1 cellular context compared by ENCODE assay signal in the genomic region with DNA sequence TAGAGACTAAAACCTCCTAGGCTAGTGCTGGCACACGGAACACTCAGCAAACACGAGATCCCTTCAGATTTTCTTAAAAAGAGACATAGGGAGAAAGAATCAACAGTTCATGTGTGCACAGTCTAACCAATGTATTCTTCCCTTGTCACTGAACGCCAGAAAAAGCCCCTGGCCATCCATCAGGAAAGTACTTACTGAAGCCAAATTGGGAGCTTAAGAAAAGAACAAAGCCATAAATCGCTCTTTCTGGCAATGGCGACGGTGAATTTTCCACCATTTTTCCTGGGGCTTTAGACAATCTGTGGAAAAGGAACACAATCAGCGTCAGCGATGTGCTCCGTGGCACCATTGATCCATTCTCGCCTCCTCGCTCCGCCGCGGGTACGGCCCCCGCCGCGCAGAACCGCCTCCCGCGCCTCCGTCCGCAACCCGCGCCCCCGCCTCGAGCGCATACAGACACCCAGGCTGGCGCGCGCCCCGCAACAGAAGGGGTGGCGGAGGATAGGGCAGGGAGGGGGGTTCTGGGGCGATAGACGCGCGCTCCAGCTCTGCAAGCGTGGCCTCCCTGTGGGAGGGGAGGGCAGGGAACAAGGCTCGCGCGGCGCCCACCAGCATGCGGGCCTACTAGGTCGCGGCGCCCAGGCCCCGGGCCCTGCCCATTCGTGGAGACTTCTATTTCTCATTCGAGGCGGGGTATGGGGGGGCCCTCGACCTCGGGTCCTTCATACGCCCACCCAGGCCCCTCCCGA.
TF ChIP-seq lines count a peak whose summit lies in the region.

No MANE protein-coding gene starts in this region.

TF ChIP-seq in HepG2, 621 proteins besides CTCF, POLR2A, EP300 and RAD21 (continued from another document and continues in another):
- TF ChIP-seq, protein P1, sequence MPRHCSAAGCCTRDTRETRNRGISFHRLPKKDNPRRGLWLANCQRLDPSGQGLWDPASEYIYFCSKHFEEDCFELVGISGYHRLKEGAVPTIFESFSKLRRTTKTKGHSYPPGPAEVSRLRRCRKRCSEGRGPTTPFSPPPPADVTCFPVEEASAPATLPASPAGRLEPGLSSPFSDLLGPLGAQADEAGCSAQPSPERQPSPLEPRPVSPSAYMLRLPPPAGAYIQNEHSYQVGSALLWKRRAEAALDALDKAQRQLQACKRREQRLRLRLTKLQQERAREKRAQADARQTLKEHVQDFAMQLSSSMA (CRISPR knock-in tag; IDR thresholded peaks at IDR 0.05), result no peak
- TF ChIP-seq GATAD2A (CRISPR knock-in tag; IDR thresholded peaks at IDR 0.05) (peak; percentile 23; the same call in 1 of the 2 replicates), ASH2L (IDR thresholded peaks at IDR 0.05; ENCODE audit: insufficient read length, low read depth, low read length) (peak; percentile 81), DMAP1 (CRISPR knock-in tag; IDR thresholded peaks at IDR 0.05) (peak; percentile 65; the same call in 1 of the 2 replicates), NFYC (CRISPR knock-in tag; IDR thresholded peaks at IDR 0.05) (peak; percentile 28; the same call in 1 of the 2 replicates), CAMTA2 (CRISPR knock-in tag; IDR thresholded peaks at IDR 0.05; ENCODE audit: borderline replicate concordance) (peak; percentile 48; the same call in 1 of the 2 replicates), ZNF746 (CRISPR knock-in tag; IDR thresholded peaks at IDR 0.05) (peak; percentile 77; the same call in 1 of the 2 replicates), KAT7 (CRISPR knock-in tag; IDR thresholded peaks at IDR 0.05; ENCODE audit: borderline replicate concordance) (peak; percentile 33; the same call in 1 of the 2 replicates), ZNF12 (CRISPR knock-in tag; IDR thresholded peaks at IDR 0.05) (no peak), ZNF761 (CRISPR knock-in tag; conservative IDR thresholded peaks at IDR 0.05) (no peak), ZNF572 (CRISPR knock-in tag; IDR thresholded peaks at IDR 0.05) (no peak), HDAC1 (CRISPR knock-in tag; IDR thresholded peaks at IDR 0.05) (peak; percentile 74; the same call in 1 of the 2 replicates), RBM22 (optimal IDR thresholded peaks at IDR 0.05; ENCODE audit: low read length) (peak; percentile 55), SUZ12 (IDR thresholded peaks at IDR 0.05; ENCODE audit: low read depth, low read length) (no peak), BORCS8-MEF2B (CRISPR knock-in tag; IDR thresholded peaks at IDR 0.05) (peak; percentile 68), MTF2 (CRISPR knock-in tag; IDR thresholded peaks at IDR 0.05; ENCODE audit: borderline replicate concordance) (no peak), SMARCE1 (IDR thresholded peaks at IDR 0.05; ENCODE audit: borderline replicate concordance) (no peak), RXRA (CRISPR knock-in tag; IDR thresholded peaks at IDR 0.05) (peak; percentile 75; the same call in 1 of the 2 replicates), MAZ (IDR thresholded peaks at IDR 0.05; ENCODE audit: borderline replicate concordance, low read depth, low read length) (no peak), MAZ (CRISPR knock-in tag; IDR thresholded peaks at IDR 0.05; ENCODE audit: low read depth) (no peak), ATF1 (CRISPR knock-in tag; IDR thresholded peaks at IDR 0.05) (no peak), KDM2A (CRISPR knock-in tag; IDR thresholded peaks at IDR 0.05; ENCODE audit: borderline replicate concordance, low read depth) (peak; percentile 89; the same call in 1 of the 2 replicates), ARHGAP35 (CRISPR knock-in tag; IDR thresholded peaks at IDR 0.05; ENCODE audit: borderline replicate concordance) (0 out of 2 replicates have a peak, but pooled peaks have one; percentile 67), ZSCAN9 (CRISPR knock-in tag; IDR thresholded peaks at IDR 0.05; ENCODE audit: borderline replicate concordance) (no peak), PCBP1 (IDR thresholded peaks at IDR 0.05; ENCODE audit: borderline replicate concordance, low read depth, low read length) (0 out of 2 replicates have a peak, but pooled peaks have one; percentile 41), NPAS2 (CRISPR knock-in tag; IDR thresholded peaks at IDR 0.05; ENCODE audit: borderline replicate concordance) (no peak), ZNF136 (CRISPR knock-in tag; IDR thresholded peaks at IDR 0.05; ENCODE audit: low read depth) (no peak), MAF1 (CRISPR knock-in tag; IDR thresholded peaks at IDR 0.05; ENCODE audit: borderline replicate concordance) (peak; percentile 88), NONO (IDR thresholded peaks at IDR 0.05) (no peak), NONO (CRISPR knock-in tag; conservative IDR thresholded peaks at IDR 0.05) (peak; percentile 82; the same call in 1 of the 2 replicates), RCOR2 (CRISPR knock-in tag; IDR thresholded peaks at IDR 0.05) (0 out of 2 replicates have a peak, but pooled peaks have one; percentile 39), SIN3A (IDR thresholded peaks at IDR 0.05; ENCODE audit: borderline replicate concordance, low read depth, low read length) (peak; percentile 53; the same call in 1 of the 2 replicates), ATF7-NPFF (CRISPR knock-in tag; IDR thresholded peaks at IDR 0.05; ENCODE audit: low read depth) (peak; percentile 81; the same call in 1 of the 2 replicates), HDAC2 (CRISPR knock-in tag; IDR thresholded peaks at IDR 0.05) (peak; percentile 24; the same call in 1 of the 2 replicates)
- TF ChIP-seq, protein P2, sequence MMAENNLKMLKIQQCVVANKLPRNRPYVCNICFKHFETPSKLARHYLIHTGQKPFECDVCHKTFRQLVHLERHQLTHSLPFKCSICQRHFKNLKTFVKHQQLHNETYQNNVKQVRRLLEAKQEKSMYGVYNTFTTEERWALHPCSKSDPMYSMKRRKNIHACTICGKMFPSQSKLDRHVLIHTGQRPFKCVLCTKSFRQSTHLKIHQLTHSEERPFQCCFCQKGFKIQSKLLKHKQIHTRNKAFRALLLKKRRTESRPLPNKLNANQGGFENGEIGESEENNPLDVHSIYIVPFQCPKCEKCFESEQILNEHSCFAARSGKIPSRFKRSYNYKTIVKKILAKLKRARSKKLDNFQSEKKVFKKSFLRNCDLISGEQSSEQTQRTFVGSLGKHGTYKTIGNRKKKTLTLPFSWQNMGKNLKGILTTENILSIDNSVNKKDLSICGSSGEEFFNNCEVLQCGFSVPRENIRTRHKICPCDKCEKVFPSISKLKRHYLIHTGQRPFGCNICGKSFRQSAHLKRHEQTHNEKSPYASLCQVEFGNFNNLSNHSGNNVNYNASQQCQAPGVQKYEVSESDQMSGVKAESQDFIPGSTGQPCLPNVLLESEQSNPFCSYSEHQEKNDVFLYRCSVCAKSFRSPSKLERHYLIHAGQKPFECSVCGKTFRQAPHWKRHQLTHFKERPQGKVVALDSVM (CRISPR knock-in tag; IDR thresholded peaks at IDR 0.05), result peak; percentile 67; the same call in 1 of the 2 replicates
- TF ChIP-seq, protein P3, sequence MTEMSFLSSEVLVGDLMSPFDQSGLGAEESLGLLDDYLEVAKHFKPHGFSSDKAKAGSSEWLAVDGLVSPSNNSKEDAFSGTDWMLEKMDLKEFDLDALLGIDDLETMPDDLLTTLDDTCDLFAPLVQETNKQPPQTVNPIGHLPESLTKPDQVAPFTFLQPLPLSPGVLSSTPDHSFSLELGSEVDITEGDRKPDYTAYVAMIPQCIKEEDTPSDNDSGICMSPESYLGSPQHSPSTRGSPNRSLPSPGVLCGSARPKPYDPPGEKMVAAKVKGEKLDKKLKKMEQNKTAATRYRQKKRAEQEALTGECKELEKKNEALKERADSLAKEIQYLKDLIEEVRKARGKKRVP (CRISPR knock-in tag; IDR thresholded peaks at IDR 0.05), result no peak; a peak in 1 of 4 replicates
- TF ChIP-seq, protein P4, sequence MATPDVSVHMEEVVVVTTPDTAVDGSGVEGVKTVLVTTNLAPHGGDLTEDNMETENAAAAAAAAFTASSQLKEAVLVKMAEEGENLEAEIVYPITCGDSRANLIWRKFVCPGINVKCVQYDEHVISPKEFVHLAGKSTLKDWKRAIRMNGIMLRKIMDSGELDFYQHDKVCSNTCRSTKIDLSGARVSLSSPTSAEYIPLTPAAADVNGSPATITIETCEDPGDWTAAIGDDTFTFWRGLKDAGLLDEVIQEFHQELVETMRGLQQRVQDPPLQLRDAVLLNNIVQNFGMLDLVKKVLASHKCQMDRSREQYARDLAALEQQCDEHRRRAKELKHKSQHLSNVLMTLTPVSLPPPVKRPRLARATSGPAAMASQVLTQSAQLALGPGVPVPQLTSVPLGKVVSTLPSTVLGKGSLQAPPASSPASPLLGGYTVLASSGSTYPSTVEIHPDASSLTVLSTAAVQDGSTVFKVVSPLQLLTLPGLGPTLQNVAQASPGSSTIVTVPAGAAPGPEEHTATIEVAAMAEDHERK (CRISPR knock-in tag; IDR thresholded peaks at IDR 0.05; ENCODE audit: low read depth), result no peak
- TF ChIP-seq, protein P5, sequence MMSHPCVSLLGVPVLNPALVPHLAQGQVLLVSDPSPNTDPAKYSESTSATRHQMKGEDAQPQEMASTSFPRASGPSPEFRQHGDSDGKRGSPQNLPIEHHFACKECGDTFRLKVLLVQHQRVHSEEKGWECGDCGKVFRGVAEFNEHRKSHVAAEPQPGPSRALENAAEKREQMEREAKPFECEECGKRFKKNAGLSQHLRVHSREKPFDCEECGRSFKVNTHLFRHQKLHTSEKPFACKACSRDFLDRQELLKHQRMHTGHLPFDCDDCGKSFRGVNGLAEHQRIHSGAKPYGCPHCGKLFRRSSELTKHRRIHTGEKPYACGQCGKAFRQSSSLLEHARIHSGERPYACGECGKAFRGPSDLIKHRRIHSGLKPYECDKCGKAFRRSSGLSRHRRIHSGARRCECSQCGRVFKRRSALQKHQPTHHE (CRISPR knock-in tag; IDR thresholded peaks at IDR 0.05; ENCODE audit: borderline replicate concordance), result peak; percentile 79; the same call in 1 of the 2 replicates
- TF ChIP-seq, protein P6, sequence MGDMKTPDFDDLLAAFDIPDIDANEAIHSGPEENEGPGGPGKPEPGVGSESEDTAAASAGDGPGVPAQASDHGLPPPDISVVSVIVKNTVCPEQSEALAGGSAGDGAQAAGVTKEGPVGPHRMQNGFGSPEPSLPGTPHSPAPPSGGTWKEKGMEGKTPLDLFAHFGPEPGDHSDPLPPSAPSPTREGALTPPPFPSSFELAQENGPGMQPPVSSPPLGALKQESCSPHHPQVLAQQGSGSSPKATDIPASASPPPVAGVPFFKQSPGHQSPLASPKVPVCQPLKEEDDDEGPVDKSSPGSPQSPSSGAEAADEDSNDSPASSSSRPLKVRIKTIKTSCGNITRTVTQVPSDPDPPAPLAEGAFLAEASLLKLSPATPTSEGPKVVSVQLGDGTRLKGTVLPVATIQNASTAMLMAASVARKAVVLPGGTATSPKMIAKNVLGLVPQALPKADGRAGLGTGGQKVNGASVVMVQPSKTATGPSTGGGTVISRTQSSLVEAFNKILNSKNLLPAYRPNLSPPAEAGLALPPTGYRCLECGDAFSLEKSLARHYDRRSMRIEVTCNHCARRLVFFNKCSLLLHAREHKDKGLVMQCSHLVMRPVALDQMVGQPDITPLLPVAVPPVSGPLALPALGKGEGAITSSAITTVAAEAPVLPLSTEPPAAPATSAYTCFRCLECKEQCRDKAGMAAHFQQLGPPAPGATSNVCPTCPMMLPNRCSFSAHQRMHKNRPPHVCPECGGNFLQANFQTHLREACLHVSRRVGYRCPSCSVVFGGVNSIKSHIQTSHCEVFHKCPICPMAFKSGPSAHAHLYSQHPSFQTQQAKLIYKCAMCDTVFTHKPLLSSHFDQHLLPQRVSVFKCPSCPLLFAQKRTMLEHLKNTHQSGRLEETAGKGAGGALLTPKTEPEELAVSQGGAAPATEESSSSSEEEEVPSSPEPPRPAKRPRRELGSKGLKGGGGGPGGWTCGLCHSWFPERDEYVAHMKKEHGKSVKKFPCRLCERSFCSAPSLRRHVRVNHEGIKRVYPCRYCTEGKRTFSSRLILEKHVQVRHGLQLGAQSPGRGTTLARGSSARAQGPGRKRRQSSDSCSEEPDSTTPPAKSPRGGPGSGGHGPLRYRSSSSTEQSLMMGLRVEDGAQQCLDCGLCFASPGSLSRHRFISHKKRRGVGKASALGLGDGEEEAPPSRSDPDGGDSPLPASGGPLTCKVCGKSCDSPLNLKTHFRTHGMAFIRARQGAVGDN (CRISPR knock-in tag; IDR thresholded peaks at IDR 0.05), result peak; percentile 88; the same call in 1 of the 2 replicates
- TF ChIP-seq, protein P7, sequence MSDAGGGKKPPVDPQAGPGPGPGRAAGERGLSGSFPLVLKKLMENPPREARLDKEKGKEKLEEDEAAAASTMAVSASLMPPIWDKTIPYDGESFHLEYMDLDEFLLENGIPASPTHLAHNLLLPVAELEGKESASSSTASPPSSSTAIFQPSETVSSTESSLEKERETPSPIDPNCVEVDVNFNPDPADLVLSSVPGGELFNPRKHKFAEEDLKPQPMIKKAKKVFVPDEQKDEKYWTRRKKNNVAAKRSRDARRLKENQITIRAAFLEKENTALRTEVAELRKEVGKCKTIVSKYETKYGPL (CRISPR knock-in tag; IDR thresholded peaks at IDR 0.05), result peak; percentile 82; the same call in 1 of the 2 replicates
- TF ChIP-seq, protein P8, sequence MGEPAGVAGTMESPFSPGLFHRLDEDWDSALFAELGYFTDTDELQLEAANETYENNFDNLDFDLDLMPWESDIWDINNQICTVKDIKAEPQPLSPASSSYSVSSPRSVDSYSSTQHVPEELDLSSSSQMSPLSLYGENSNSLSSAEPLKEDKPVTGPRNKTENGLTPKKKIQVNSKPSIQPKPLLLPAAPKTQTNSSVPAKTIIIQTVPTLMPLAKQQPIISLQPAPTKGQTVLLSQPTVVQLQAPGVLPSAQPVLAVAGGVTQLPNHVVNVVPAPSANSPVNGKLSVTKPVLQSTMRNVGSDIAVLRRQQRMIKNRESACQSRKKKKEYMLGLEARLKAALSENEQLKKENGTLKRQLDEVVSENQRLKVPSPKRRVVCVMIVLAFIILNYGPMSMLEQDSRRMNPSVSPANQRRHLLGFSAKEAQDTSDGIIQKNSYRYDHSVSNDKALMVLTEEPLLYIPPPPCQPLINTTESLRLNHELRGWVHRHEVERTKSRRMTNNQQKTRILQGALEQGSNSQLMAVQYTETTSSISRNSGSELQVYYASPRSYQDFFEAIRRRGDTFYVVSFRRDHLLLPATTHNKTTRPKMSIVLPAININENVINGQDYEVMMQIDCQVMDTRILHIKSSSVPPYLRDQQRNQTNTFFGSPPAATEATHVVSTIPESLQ (CRISPR knock-in tag; conservative IDR thresholded peaks at IDR 0.05), result no peak; the same call in 1 of the 2 replicates
- TF ChIP-seq, protein P9, sequence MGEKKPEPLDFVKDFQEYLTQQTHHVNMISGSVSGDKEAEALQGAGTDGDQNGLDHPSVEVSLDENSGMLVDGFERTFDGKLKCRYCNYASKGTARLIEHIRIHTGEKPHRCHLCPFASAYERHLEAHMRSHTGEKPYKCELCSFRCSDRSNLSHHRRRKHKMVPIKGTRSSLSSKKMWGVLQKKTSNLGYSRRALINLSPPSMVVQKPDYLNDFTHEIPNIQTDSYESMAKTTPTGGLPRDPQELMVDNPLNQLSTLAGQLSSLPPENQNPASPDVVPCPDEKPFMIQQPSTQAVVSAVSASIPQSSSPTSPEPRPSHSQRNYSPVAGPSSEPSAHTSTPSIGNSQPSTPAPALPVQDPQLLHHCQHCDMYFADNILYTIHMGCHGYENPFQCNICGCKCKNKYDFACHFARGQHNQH (CRISPR knock-in tag; IDR thresholded peaks at IDR 0.05), result 0 out of 2 replicates have a peak, but pooled peaks have one; percentile 32
